In the genomic region with DNA sequence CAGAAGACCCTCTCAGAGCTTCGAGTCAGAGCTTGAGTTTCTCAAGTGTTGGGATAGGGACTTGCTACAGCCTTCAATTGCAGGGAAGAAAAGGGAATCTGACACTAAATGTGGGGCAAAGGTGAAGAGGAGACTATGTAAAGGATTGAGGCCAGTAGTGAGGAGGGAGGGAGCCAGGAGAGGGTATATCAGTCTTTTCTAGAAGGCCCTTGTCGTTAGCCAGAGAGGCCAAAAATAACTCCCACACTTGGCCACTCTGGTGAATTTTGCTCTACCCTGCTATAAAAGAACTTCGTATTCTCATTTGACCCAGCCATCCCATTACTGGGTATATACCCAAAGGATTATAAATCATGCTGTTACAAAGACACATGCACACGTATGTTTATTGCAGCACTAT, we compare ENCODE assay signal across 24 cellular contexts.
DNase-seq lines count a peak whose midpoint lies in the region; ATAC-seq and TF ChIP-seq lines count a peak whose summit lies in the region.
"Had no signal": no experiment of that assay in that cellular context is flagged by ENCODE, and none has a peak within 500 bp of the region (broad histone marks: within the 10 kb centered on the region; RNA-seq: fewer than 3 reads in every experiment).

No MANE protein-coding gene starts in this region.

- peaks cover 34% of the 10 kb centered on the region for H3K4me1 ChIP-seq in left ventricle myocardium inferior
- H3K4me1 ChIP-seq in right cardiac atrium (ENCODE audit: control insufficient read depth, insufficient read depth, low read length), result no peaks in the 10 kb centered on the region
- H3K4me1 ChIP-seq: BE2C, BLaER1 had no signal

- H3K4me3 ChIP-seq in left ventricle myocardium inferior, result no peak overlapping the region
- no peak overlapping the region for H3K4me3 ChIP-seq in right cardiac atrium (ENCODE audit: low read length)
- H3K4me3 ChIP-seq: BLaER1, GM12878 had no signal

- peak; percentile 54 for ATAC-seq in Right ventricle myocardium superior (ENCODE audit: poor library complexity)
- ATAC-seq in right cardiac atrium, result no peak
- peak; percentile 72 for ATAC-seq in left ventricle myocardium superior
- no peak for ATAC-seq in HG03571 (IDR thresholded peaks at IDR 0.05; ENCODE audit: unreplicated experiment)
- ATAC-seq: GM12878 had no signal

- no peak for TF ChIP-seq CTCF in left ventricle myocardium inferior (IDR thresholded peaks at IDR 0.05; ENCODE audit: borderline replicate concordance)

- no peaks in the 10 kb centered on the region for H3K36me3 ChIP-seq in left ventricle myocardium inferior
- H3K36me3 ChIP-seq: BE2C, BLaER1 had no signal

- DNase-seq in Right ventricle myocardium superior (no peak), cardiac septum (ENCODE audit: low spot score) (no peak), left ventricle myocardium inferior (no peak), right cardiac atrium (no peak), left ventricle myocardium superior (no peak), RKO (ENCODE audit: low spot score) (no peak)
- DNase-seq: 8988T; ACHN; BE2C; C1 segment of cervical spinal cord; CD4-positive, alpha-beta memory T cell; CD4-positive, CD25-positive, alpha-beta regulatory T cell; CD8-positive, alpha-beta memory T cell; COR-L47; DMS 273 treated with DMSO at 0.1 percent for 48 hours; DMS153; DMS53; DMS79; DND-41; EL; GDM1 had no signal

- intact Hi-C loops in Right ventricle myocardium superior (cut with DNase I), result loop anchor here (10.0 kb wide), 1 partner anchor 69 kb away; no protein-coding TSS in a partner anchor
- intact Hi-C loops in cardiac septum (cut with DNase I), result loop anchor here (10.0 kb wide), 1 partner anchor 159 kb away; the partner anchor contains the start of gene MDFIC
- intact Hi-C loops in left ventricle myocardium inferior (cut with micrococcal nuclease), result no loop called here
- intact Hi-C loops in right cardiac atrium (cut with DNase I), result loop anchor here in 1 of 4 donors (10.0 kb wide), 1 partner anchor 159 kb away; the partner anchor contains the start of gene MDFIC
- intact Hi-C loops in left ventricle myocardium superior (cut with micrococcal nuclease), result loop anchor here (10.0 kb wide), 1 partner anchor 209 kb away; no protein-coding TSS in a partner anchor

- peak overlapping the region; percentile 56 for H3K27ac ChIP-seq in left ventricle myocardium inferior (replicated peaks)
- H3K27ac ChIP-seq in right cardiac atrium (ENCODE audit: low read length), result no peak overlapping the region
- H3K27ac ChIP-seq: BLaER1 had no signal

- H3K9me3 ChIP-seq in left ventricle myocardium inferior (replicated peaks) (no peaks in the 10 kb centered on the region), right cardiac atrium (ENCODE audit: control insufficient read depth, low read length) (no peaks in the 10 kb centered on the region)
- H3K9me3 ChIP-seq: BE2C, BLaER1 had no signal

- H3K27me3 ChIP-seq in left ventricle myocardium inferior (ENCODE audit: low read depth) (no peaks in the 10 kb centered on the region), right cardiac atrium (ENCODE audit: control insufficient read depth, insufficient read depth) (no peaks in the 10 kb centered on the region)
- H3K27me3 ChIP-seq: BE2C, BLaER1 had no signal

- WGBS in right cardiac atrium, result 82% methylated on average over 4 of the region's 4 CpGs

Comparison
In these comparisons a context has a peak if more than half of its experiments do, and no peak if none do; other contexts are left out.
1. ATAC-seq: peak in Right ventricle myocardium superior (single experiment) and left ventricle myocardium superior (single experiment); none in right cardiac atrium (0 of 2) and HG03571 (single experiment).